12 cellular contexts compared by ENCODE assay signal in the genomic region with DNA sequence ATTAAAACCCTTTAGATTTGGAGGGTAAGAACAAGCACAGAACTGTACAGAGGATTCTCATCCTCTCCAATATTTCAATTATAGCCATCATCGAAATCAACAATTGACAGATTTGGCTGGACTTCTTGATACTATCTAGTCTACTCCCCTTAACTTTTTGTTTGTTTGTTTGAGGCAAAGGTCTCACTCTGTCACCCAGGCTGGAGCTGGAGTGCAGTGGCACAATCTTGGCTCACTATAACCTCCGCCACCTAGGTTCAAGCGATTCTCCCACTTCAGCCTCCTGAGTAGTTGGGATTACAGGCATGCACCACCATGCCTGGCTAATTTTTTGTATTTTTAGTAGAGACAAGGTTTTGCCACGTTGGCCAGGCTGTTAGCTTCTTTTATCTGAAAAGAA. TPM values are rescaled to one million over a fixed set of nuclear protein-coding genes. Genes with fewer than 3 reads are reported as not detected.
DNase-seq lines count a peak whose midpoint lies in the region; ATAC-seq and TF ChIP-seq lines count a peak whose summit lies in the region.
"Not testable (repeated sequence)": the region's sequence is repeated elsewhere in the genome, so short reads cannot be mapped to it uniquely, and the experiment has no call there.
"Had no signal": no experiment of that assay in that cellular context is flagged by ENCODE, and none has a peak within 500 bp of the region (broad histone marks: within the 10 kb centered on the region; RNA-seq: fewer than 3 reads in every experiment).

No MANE protein-coding gene starts in this region.

- not testable (repeated sequence) for H3K9me3 Mint-ChIP-seq in CD4-positive, alpha-beta T cell; activated naive CD4-positive, alpha-beta T cell treated with anti-CD3 and anti-CD28 coated beads, Interleukin-2, amount 50 U/mL, for 24 hours; central memory CD8-positive, alpha-beta T cell

- not testable (repeated sequence) for H3K36me3 ChIP-seq in right lobe of liver
- H3K36me3 ChIP-seq in parathyroid adenoma (ENCODE audit: control insufficient read depth, insufficient read depth, low read length) = peaks cover 11% of the 10 kb centered on the region

- not testable (repeated sequence) for H3K27ac ChIP-seq in CD4-positive, alpha-beta T cell (ENCODE audit: low read depth, low read length); parathyroid adenoma
- peak overlapping the region in 2 of 3 donors; percentile 36 to 38 for H3K27ac ChIP-seq in right lobe of liver

- TF ChIP-seq CTCF in CD4-positive, alpha-beta T cell (IDR thresholded peaks at IDR 0.05); right lobe of liver (IDR thresholded peaks at IDR 0.05); parathyroid adenoma (IDR thresholded peaks at IDR 0.05): not testable (repeated sequence)

- POLR2A ChIA-PET in CD4-positive, alpha-beta T cell (lab: Charles Lee) = interaction anchor here (1.4 to 2.7 kb wide), 3 partner anchors 9 to 16 kb away, joined by 3 to 10 read pairs (median 4); no protein-coding TSS in a partner anchor

- H2AFZ ChIP-seq in parathyroid adenoma = not testable (repeated sequence)

- not testable (repeated sequence) for H3K27me3 Mint-ChIP-seq in CD4-positive, alpha-beta T cell; T-helper 17 cell; activated naive CD4-positive, alpha-beta T cell treated with anti-CD3 and anti-CD28 coated beads, Interleukin-2, amount 50 U/mL, for 24 hours; central memory CD8-positive, alpha-beta T cell

- peak overlapping the region; percentile 75 for H3K27ac Mint-ChIP-seq in CD4-positive, alpha-beta T cell
- H3K27ac Mint-ChIP-seq in T-helper 17 cell = peak overlapping the region; percentile 70
- H3K27ac Mint-ChIP-seq in activated naive CD4-positive, alpha-beta T cell treated with anti-CD3 and anti-CD28 coated beads, Interleukin-2, amount 50 U/mL, for 24 hours = peak overlapping the region; percentile 70
- peak overlapping the region; percentile 44 for H3K27ac Mint-ChIP-seq in central memory CD8-positive, alpha-beta T cell (ENCODE audit: low read depth)

- intact Hi-C loops in CD4-positive, alpha-beta T cell (cut with DNase I, micrococcal nuclease); right lobe of liver (cut with DNase I): not testable (repeated sequence)

- ATAC-seq in CD4-positive, alpha-beta T cell (ENCODE audit: poor library complexity); T-helper 17 cell; central memory CD8-positive, alpha-beta T cell (replicated peaks; ENCODE audit: extremely low read depth, poor library complexity, severe bottlenecking): not testable (repeated sequence)
- peak; percentile 81 to 87 (median 85) for ATAC-seq in right lobe of liver

- WGBS in right lobe of liver (ENCODE audit: insufficient coverage, low coverage, low lambda C conversion rate, missing lambda C conversion rate) = 35% methylated on average over 4 of the region's 4 CpGs

- peaks cover 52% of the 10 kb centered on the region for H3K4me1 Mint-ChIP-seq in CD4-positive, alpha-beta T cell (ENCODE audit: low read depth)
- H3K4me1 Mint-ChIP-seq in T-helper 17 cell = peaks cover 31% of the 10 kb centered on the region
- H3K4me1 Mint-ChIP-seq in activated naive CD4-positive, alpha-beta T cell treated with anti-CD3 and anti-CD28 coated beads, Interleukin-2, amount 50 U/mL, for 24 hours = peaks cover 41% of the 10 kb centered on the region
- peaks cover 17% of the 10 kb centered on the region for H3K4me1 Mint-ChIP-seq in central memory CD8-positive, alpha-beta T cell

- DNase-seq in CD4-positive, alpha-beta T cell; T-helper 17 cell; central memory CD8-positive, alpha-beta T cell (ENCODE audit: low spot score in 2 of 2): not testable (repeated sequence)
- peak in 1 of 3 donors; percentile 59 for DNase-seq in right lobe of liver

- H3K9ac ChIP-seq in parathyroid adenoma = not testable (repeated sequence)

- CTCF ChIA-PET in CD4-positive, alpha-beta T cell (lab: Charles Lee) = interaction anchor here (1.5 kb wide), 1 partner anchor 22 kb away, joined by 5 read pairs; no protein-coding TSS in a partner anchor

- H3K27me3 ChIP-seq in CD4-positive, alpha-beta T cell (ENCODE audit: control insufficient read depth, insufficient read depth, low read length); right lobe of liver; parathyroid adenoma (ENCODE audit: control insufficient read depth, insufficient read depth, low read length): not testable (repeated sequence)

- not testable (repeated sequence) for H3K9me3 ChIP-seq in CD4-positive, alpha-beta T cell (ENCODE audit: control insufficient read depth, low read length); T-helper 17 cell (ENCODE audit: control insufficient read depth, low read length, poor library complexity, severe bottlenecking); right lobe of liver; parathyroid adenoma (ENCODE audit: control insufficient read depth, low read length)

- not testable (repeated sequence) for H3K4me3 Mint-ChIP-seq in CD4-positive, alpha-beta T cell; T-helper 17 cell; activated naive CD4-positive, alpha-beta T cell treated with anti-CD3 and anti-CD28 coated beads, Interleukin-2, amount 50 U/mL, for 24 hours; central memory CD8-positive, alpha-beta T cell

- H3K36me3 Mint-ChIP-seq in CD4-positive, alpha-beta T cell (ENCODE audit: low read depth) = peaks cover 78% of the 10 kb centered on the region
- not testable (repeated sequence) for H3K36me3 Mint-ChIP-seq in T-helper 17 cell (ENCODE audit: low read depth); activated naive CD4-positive, alpha-beta T cell treated with anti-CD3 and anti-CD28 coated beads, Interleukin-2, amount 50 U/mL, for 24 hours; central memory CD8-positive, alpha-beta T cell (ENCODE audit: insufficient read depth)

- H3K4me3 ChIP-seq in right lobe of liver = not testable (repeated sequence)
- H3K4me3 ChIP-seq in parathyroid adenoma (ENCODE audit: low read depth, low read length) = peak overlapping the region; percentile 100

- peak overlapping the region; percentile 50 for H3K4me2 ChIP-seq in parathyroid adenoma (ENCODE audit: low read length)

- TF ChIP-seq POLR2A in right lobe of liver (IDR thresholded peaks at IDR 0.05) = not testable (repeated sequence)

- H3K79me2 ChIP-seq in parathyroid adenoma = not testable (repeated sequence)

- H3K4me1 ChIP-seq in right lobe of liver = peaks cover 0 to 21% (median 10%) of the 10 kb centered on the region in 4 donors
- not testable (repeated sequence) for H3K4me1 ChIP-seq in parathyroid adenoma

RNA-seq across cellular contexts. Expression of gene EPHA1, which starts 6.4 kb away (rescaled TPM):
- total RNA-seq in CD4-positive, alpha-beta T cell = 10 to 100 TPM; 16.0 to 19.0 TPM
- 10 to 100 TPM in 1 of 2 donors, 1 to 10 TPM in 1; 9.4 to 19.7 TPM for total RNA-seq in T-helper 17 cell
- 10 to 100 TPM; 12.6 to 41.3 (median 16.5) TPM for total RNA-seq in right lobe of liver
- total RNA-seq: Daoy, G401, H4 had no signal

RNA-seq across cellular contexts. Expression of gene ZYX, which starts 21.1 kb away (rescaled TPM):
- 100 to 1,000 TPM; 132 to 146 TPM for total RNA-seq in CD4-positive, alpha-beta T cell
- total RNA-seq in T-helper 17 cell (100 to 1,000 TPM; 151 to 165 TPM), right lobe of liver (100 to 1,000 TPM in 1 of 6 experiments, 10 to 100 TPM in 5; 29.7 to 129 (median 43.6) TPM)

RNA-seq across cellular contexts. Expression of gene FAM131B, which starts 39.7 kb away (rescaled TPM):
- under 1 TPM in 1 of 2 experiments, not detected in 1; 0.14 TPM for total RNA-seq in CD4-positive, alpha-beta T cell
- total RNA-seq in T-helper 17 cell (under 1 TPM; 0.23 to 0.42 TPM), right lobe of liver (under 1 TPM; 0.05 to 0.51 (median 0.14) TPM)

RNA-seq across cellular contexts. Expression of gene TAS2R60, which starts 41.0 kb away (rescaled TPM):
- total RNA-seq in CD4-positive, alpha-beta T cell = under 1 TPM; 0.47 to 0.61 TPM
- total RNA-seq in T-helper 17 cell = under 1 TPM; 0.60 to 0.80 TPM
- total RNA-seq in right lobe of liver = under 1 TPM in 1 of 6 experiments, not detected in 5; 0.35 TPM
- total RNA-seq: B cell, Calu3, Daoy, G401, H4, H9 had no signal
